ENCODE assay signal across 25 cellular contexts in the genomic region with DNA sequence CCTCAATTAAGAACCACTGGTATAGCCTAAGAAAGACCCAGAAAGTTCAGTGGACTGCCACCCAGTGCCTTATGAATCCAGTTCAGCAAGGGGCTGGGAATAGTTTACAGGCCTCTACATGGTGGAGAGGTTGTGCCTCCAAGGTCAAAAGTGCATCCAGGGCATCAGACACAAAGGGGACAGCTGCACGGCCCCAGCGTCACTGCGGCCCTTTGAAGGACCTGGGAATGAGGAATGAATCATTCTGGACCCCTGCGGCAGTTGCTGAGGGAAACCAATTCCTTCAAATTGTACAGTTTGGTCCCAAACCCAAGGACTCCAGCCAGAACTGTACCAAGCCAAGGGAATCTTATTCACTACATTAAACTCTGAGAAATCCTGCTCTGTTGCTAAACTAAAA. TPM values are rescaled to one million over a fixed set of nuclear protein-coding genes. Genes with fewer than 3 reads are reported as not detected.
DNase-seq lines count a peak whose midpoint lies in the region; ATAC-seq, FAIRE-seq and TF ChIP-seq lines count a peak whose summit lies in the region.
"Had no signal": no experiment of that assay in that cellular context is flagged by ENCODE, and none has a peak within 500 bp of the region (broad histone marks: within the 10 kb centered on the region; RNA-seq: fewer than 3 reads in every experiment).

No MANE protein-coding gene starts in this region.

- H3K4me3 Mint-ChIP-seq in brain (no peak overlapping the region), neural progenitor cell (no peak overlapping the region)
- no peak overlapping the region for H3K4me3 Mint-ChIP-seq in stimulated activated effector memory CD8-positive, alpha-beta T cell treated with anti-CD3 and anti-CD28 coated beads, Interleukin-12 subunit alpha, Interleukin-12 subunit beta, amount 100 ng/mL, for 72 hours
- H3K4me3 Mint-ChIP-seq: CD4-positive, CD25-positive, alpha-beta regulatory T cell; CD8-positive, alpha-beta memory T cell had no signal

- H3K9me3 Mint-ChIP-seq in brain: no peaks in the 10 kb centered on the region
- H3K9me3 Mint-ChIP-seq in neural progenitor cell: no peaks in the 10 kb centered on the region
- H3K9me3 Mint-ChIP-seq in stimulated activated effector memory CD8-positive, alpha-beta T cell treated with anti-CD3 and anti-CD28 coated beads, Interleukin-12 subunit alpha, Interleukin-12 subunit beta, amount 100 ng/mL, for 72 hours: no peaks in the 10 kb centered on the region
- H3K9me3 Mint-ChIP-seq: CD4-positive, CD25-positive, alpha-beta regulatory T cell; CD8-positive, alpha-beta memory T cell had no signal

- H3K4me2 ChIP-seq in neural progenitor cell: no peak overlapping the region

- no peak for TF ChIP-seq CTCF in brain (conservative IDR thresholded peaks at IDR 0.05)
- TF ChIP-seq CTCF in neural progenitor cell (IDR thresholded peaks at IDR 0.05): no peak
- TF ChIP-seq CTCF in kidney (IDR thresholded peaks at IDR 0.05; ENCODE audit: borderline replicate concordance, extremely low read depth, insufficient read depth): no peak

- no peak for FAIRE-seq in kidney (lab: Jason Lieb, UNC)
- FAIRE-seq: GM12878, GM19239, HTR-8/SVneo had no signal

- H4K20me1 ChIP-seq in neural progenitor cell (ENCODE audit: low read depth): no peaks in the 10 kb centered on the region

- ATAC-seq in stimulated activated effector memory CD8-positive, alpha-beta T cell treated with anti-CD3 and anti-CD28 coated beads, Interleukin-12 subunit alpha, Interleukin-12 subunit beta, amount 100 ng/mL, for 72 hours: no peak
- ATAC-seq in GM21423 (IDR thresholded peaks at IDR 0.05; ENCODE audit: unreplicated experiment): no peak
- ATAC-seq: GM12878 had no signal

- H3K36me3 Mint-ChIP-seq in brain (peaks cover 45% of the 10 kb centered on the region), neural progenitor cell (peaks cover 34% of the 10 kb centered on the region)
- peaks cover 13% of the 10 kb centered on the region for H3K36me3 Mint-ChIP-seq in stimulated activated effector memory CD8-positive, alpha-beta T cell treated with anti-CD3 and anti-CD28 coated beads, Interleukin-12 subunit alpha, Interleukin-12 subunit beta, amount 100 ng/mL, for 72 hours

- no peak overlapping the region for H2AFZ ChIP-seq in neural progenitor cell (replicated peaks)
- H2AFZ ChIP-seq: GM23248 had no signal

- H3K27me3 Mint-ChIP-seq in brain (peaks cover 7% of the 10 kb centered on the region), neural progenitor cell (ENCODE audit: insufficient read depth, low read depth) (peaks cover 2% of the 10 kb centered on the region)
- H3K27me3 Mint-ChIP-seq: CD4-positive, CD25-positive, alpha-beta regulatory T cell; CD8-positive, alpha-beta memory T cell had no signal

- H3K27me3 ChIP-seq in neural progenitor cell: no peaks in the 10 kb centered on the region
- H3K27me3 ChIP-seq: BE2C had no signal

- no peak overlapping the region for H3K9ac ChIP-seq in neural progenitor cell
- H3K9ac ChIP-seq in kidney (ENCODE audit: low read length in 2 of 2): no peak overlapping the region
- H3K9ac ChIP-seq: GM23248 had no signal

- H3K4me1 Mint-ChIP-seq in brain (peaks cover 5% of the 10 kb centered on the region), neural progenitor cell (peaks cover 21% of the 10 kb centered on the region)
- no peaks in the 10 kb centered on the region for H3K4me1 Mint-ChIP-seq in stimulated activated effector memory CD8-positive, alpha-beta T cell treated with anti-CD3 and anti-CD28 coated beads, Interleukin-12 subunit alpha, Interleukin-12 subunit beta, amount 100 ng/mL, for 72 hours
- H3K4me1 Mint-ChIP-seq: CD4-positive, CD25-positive, alpha-beta regulatory T cell; CD8-positive, alpha-beta memory T cell had no signal

- H3K79me2 ChIP-seq in neural progenitor cell (ENCODE audit: low read depth): no peaks in the 10 kb centered on the region

- H3K4me3 ChIP-seq in neural progenitor cell (no peak overlapping the region), kidney (ENCODE audit: low read length in 2 of 2) (no peak overlapping the region)
- H3K4me3 ChIP-seq: GM12878, GM23248, HAP-1 had no signal

- H3K4me1 ChIP-seq in neural progenitor cell: no peaks in the 10 kb centered on the region
- no peaks in the 10 kb centered on the region for H3K4me1 ChIP-seq in kidney (ENCODE audit: control insufficient read depth in 1 of 2, insufficient read depth in 1 of 2, low read depth in 1 of 2, low read length in 2 of 2)
- H3K4me1 ChIP-seq: BE2C, HAP-1 had no signal

- H3K9me3 ChIP-seq in neural progenitor cell (ENCODE audit: low read depth): no peaks in the 10 kb centered on the region
- H3K9me3 ChIP-seq in kidney (ENCODE audit: control insufficient read depth in 1 of 2, low read length in 2 of 2): no peaks in the 10 kb centered on the region
- H3K9me3 ChIP-seq: BE2C, HAP-1 had no signal

- H3K27ac ChIP-seq in neural progenitor cell (no peak overlapping the region), kidney (ENCODE audit: low read depth in 2 of 2, low read length in 2 of 2) (no peak overlapping the region)
- H3K27ac ChIP-seq: GM23248 had no signal

- peak; percentile 33 for DNase-seq in mesenteric fat pad (ENCODE audit: low spot score)
- no peak for DNase-seq in neural progenitor cell (ENCODE audit: low spot score)
- DNase-seq in stimulated activated effector memory CD8-positive, alpha-beta T cell treated with anti-CD3 and anti-CD28 coated beads, Interleukin-12 subunit alpha, Interleukin-12 subunit beta, amount 100 ng/mL, for 72 hours (ENCODE audit: low spot score in 2 of 2): no peak
- no peak for DNase-seq in kidney
- DNase-seq in Ammon's horn (ENCODE audit: low spot score): no peak
- DNase-seq: BE2C; C1 segment of cervical spinal cord; CD4-positive, CD25-positive, alpha-beta regulatory T cell; CD8-positive, alpha-beta memory T cell; COR-L47; DMS 273 treated with DMSO at 0.1 percent for 48 hours; DMS53; DND-41; EL; GM23248; IMR-90 had no signal

- H3K36me3 ChIP-seq in neural progenitor cell (no peaks in the 10 kb centered on the region), kidney (ENCODE audit: control insufficient read depth in 1 of 2, insufficient read depth in 2 of 2, low read length in 2 of 2) (peaks cover 26 to 40% of the 10 kb centered on the region in 2 donors)

- no peaks in the 10 kb centered on the region for H3F3A ChIP-seq in neural progenitor cell (ENCODE audit: low read depth)

- intact Hi-C loops in kidney (cut with DNase I): no loop called here

- H3K27ac Mint-ChIP-seq in brain (peak overlapping the region in 3 of 5 experiments; percentile 39 to 65 (median 39)), neural progenitor cell (peak overlapping the region; percentile 61)
- peak overlapping the region; percentile 58 for H3K27ac Mint-ChIP-seq in stimulated activated effector memory CD8-positive, alpha-beta T cell treated with anti-CD3 and anti-CD28 coated beads, Interleukin-12 subunit alpha, Interleukin-12 subunit beta, amount 100 ng/mL, for 72 hours
- H3K27ac Mint-ChIP-seq: CD8-positive, alpha-beta memory T cell had no signal

RNA-seq across cellular contexts. Expression of a gene that starts 10.8 kb away (rescaled TPM):
- 28.3 TPM for polyA plus RNA-seq in brain (ENCODE audit: insufficient read depth, low read depth, low replicate concordance)
- not detected for total RNA-seq in mesenteric fat pad
- total RNA-seq in neural progenitor cell (ENCODE audit: low replicate concordance): not detected in 2 replicates
- not detected for total RNA-seq in kidney
- not detected for polyA plus RNA-seq in kidney (ENCODE audit: insufficient read depth, low read depth, low replicate concordance)
- total RNA-seq: A172; CD4-positive, CD25-positive, alpha-beta regulatory T cell; CD8-positive, alpha-beta memory T cell; G401; GM12878; GM23248; H4; IMR-90 had no signal
- polyA plus RNA-seq: CD4-positive, CD25-positive, alpha-beta regulatory T cell; CD8-positive, alpha-beta memory T cell; GM23248; IMR-90 had no signal

RNA-seq across cellular contexts. Expression of a gene that starts 38.8 kb away (rescaled TPM):
- polyA plus RNA-seq in brain (ENCODE audit: insufficient read depth, low read depth, low replicate concordance): 11.1 TPM
- 27.2 TPM for total RNA-seq in mesenteric fat pad
- total RNA-seq in neural progenitor cell (ENCODE audit: low replicate concordance): 6.2 and 14.7 TPM in 2 replicates
- 34.7 TPM for total RNA-seq in kidney
- polyA plus RNA-seq in kidney (ENCODE audit: insufficient read depth, low read depth, low replicate concordance): 18.2 TPM

RNA-seq across cellular contexts. Expression of a gene that starts 39.0 kb away (rescaled TPM):
- polyA plus RNA-seq in brain (ENCODE audit: insufficient read depth, low read depth, low replicate concordance) (65.2 TPM), kidney (ENCODE audit: insufficient read depth, low read depth, low replicate concordance) (64.7 TPM)
- total RNA-seq in mesenteric fat pad (12.0 TPM), neural progenitor cell (ENCODE audit: low replicate concordance) (44.2 and 52.5 TPM in 2 replicates), kidney (17.0 TPM)
